ENCODE assay signal across 8 cellular contexts in genomic region chr7:112789453-112789823, GRCh38. TPM values are rescaled to one million over a fixed set of nuclear protein-coding genes. Genes with fewer than 3 reads are reported as not detected.
DNase-seq lines count a peak whose midpoint lies in the region; ATAC-seq, FAIRE-seq and TF ChIP-seq lines count a peak whose summit lies in the region.

No MANE protein-coding gene starts in this region.

- H3K9me3 Mint-ChIP-seq in activated naive CD4-positive, alpha-beta T cell treated with anti-CD3 and anti-CD28 coated beads for 36 hours, result no peaks in the 10 kb centered on the region

- WGBS in tibial nerve, 2 donors, result 0% methylated on average over 2 of the region's 2 CpGs

- FAIRE-seq in GM12891 (lab: Jason Lieb, UNC), result no peak

- H3K4me1 Mint-ChIP-seq in activated naive CD4-positive, alpha-beta T cell treated with anti-CD3 and anti-CD28 coated beads for 36 hours (ENCODE audit: low read depth), result peaks cover 38% of the 10 kb centered on the region

- H3K36me3 ChIP-seq in adipocyte (ENCODE audit: control insufficient read depth, insufficient read depth, low read length, severe bottlenecking) (peaks cover 2% of the 10 kb centered on the region), tibial nerve (peaks cover 0 to 5% (median 0%) of the 10 kb centered on the region in 3 donors)

- TF ChIP-seq POLR2A in tibial nerve (IDR thresholded peaks at IDR 0.05) (no peak), GM12891 (IDR thresholded peaks at IDR 0.05; ENCODE audit: low read depth, low read length) (no peak)

- no peaks in the 10 kb centered on the region for H3K27me3 Mint-ChIP-seq in activated naive CD4-positive, alpha-beta T cell treated with anti-CD3 and anti-CD28 coated beads for 36 hours (ENCODE audit: low read depth)

- DNase-seq in activated naive CD4-positive, alpha-beta T cell treated with anti-CD3 and anti-CD28 coated beads for 36 hours, result no peak
- no peak for DNase-seq in activated naive CD4-positive, alpha-beta T cell (lab: John Stamatoyannopoulos, UW)
- no peak for DNase-seq in adipocyte (ENCODE audit: low read depth)
- no peak for DNase-seq in left lobe of liver (ENCODE audit: low spot score)
- no peak for DNase-seq in tibial nerve (ENCODE audit: low spot score in 2 of 2)
- no peak for DNase-seq in GM12891 (ENCODE audit: insufficient read length, low spot score)
- no peak for DNase-seq in NK-92 (lab: John Stamatoyannopoulos, UW; ENCODE audit: unreplicated experiment)

- H3K4me3 ChIP-seq in adipocyte (ENCODE audit: low read length), result peak overlapping the region; percentile 96
- peak overlapping the region; percentile 65 to 97 (median 78) for H3K4me3 ChIP-seq in tibial nerve

- CTCF ChIA-PET in activated naive CD4-positive, alpha-beta T cell treated with anti-CD3 and anti-CD28 coated beads for 36 hours (lab: Charles Lee), result interaction anchor here (0.7 kb wide), 1 partner anchor 75 kb away, joined by 4 read pairs; no protein-coding TSS in a partner anchor

- H3K27ac ChIP-seq in tibial nerve, result peak overlapping the region; percentile 64 to 91 (median 88)

- peak overlapping the region; percentile 85 for H3K27ac Mint-ChIP-seq in activated naive CD4-positive, alpha-beta T cell treated with anti-CD3 and anti-CD28 coated beads for 36 hours

- H3K27me3 ChIP-seq in adipocyte (replicated peaks; ENCODE audit: control insufficient read depth, insufficient read depth, low read length), result no peaks in the 10 kb centered on the region
- no peaks in the 10 kb centered on the region for H3K27me3 ChIP-seq in tibial nerve

- no peak for TF ChIP-seq CTCF in tibial nerve (IDR thresholded peaks at IDR 0.05)

- H3K9me3 ChIP-seq in adipocyte (ENCODE audit: control insufficient read depth, low read length) (no peaks in the 10 kb centered on the region), tibial nerve (no peaks in the 10 kb centered on the region)

- peak; percentile 8 for ATAC-seq in left lobe of liver
- no peak for ATAC-seq in HG02973 (IDR thresholded peaks at IDR 0.05; ENCODE audit: unreplicated experiment)

- H3K4me1 ChIP-seq in adipocyte (ENCODE audit: control insufficient read depth, insufficient read depth, low read length) (peaks cover 11% of the 10 kb centered on the region), tibial nerve (peaks cover 0 to 20% (median 10%) of the 10 kb centered on the region in 4 donors)

- intact Hi-C loops in activated naive CD4-positive, alpha-beta T cell treated with anti-CD3 and anti-CD28 coated beads for 36 hours (cut with micrococcal nuclease), result no loop called here

- H3K9ac ChIP-seq in adipocyte (ENCODE audit: low read length), result peak overlapping the region; percentile 98

- no peak for TF ChIP-seq EP300 in tibial nerve (IDR thresholded peaks at IDR 0.05)

- H3K36me3 Mint-ChIP-seq in activated naive CD4-positive, alpha-beta T cell treated with anti-CD3 and anti-CD28 coated beads for 36 hours (ENCODE audit: low read depth), result peaks cover 13% of the 10 kb centered on the region

- H3K4me3 Mint-ChIP-seq in activated naive CD4-positive, alpha-beta T cell treated with anti-CD3 and anti-CD28 coated beads for 36 hours, result peak overlapping the region; percentile 93

TF ChIP-seq in GM12891, 5 proteins besides CTCF, POLR2A, EP300 and RAD21:
- TF ChIP-seq POLR2AphosphoS5 (IDR thresholded peaks at IDR 0.05; ENCODE audit: low read depth, low read length), result no peak
- no peak for TF ChIP-seq PAX5 (IDR thresholded peaks at IDR 0.05; ENCODE audit: insufficient read depth, low read length, severe bottlenecking)
- TF ChIP-seq POU2F2 (IDR thresholded peaks at IDR 0.05; ENCODE audit: low read depth, low read length), result no peak
- TF ChIP-seq SPI1 (IDR thresholded peaks at IDR 0.05; ENCODE audit: low read depth, low read length), result no peak
- no peak for TF ChIP-seq TAF1 (IDR thresholded peaks at IDR 0.05; ENCODE audit: low read depth, low read length)

RNA-seq across cellular contexts. Expression of gene TMEM168, which starts 0.8 kb away (rescaled TPM):
- 10 to 100 TPM; 18.6 to 20.4 TPM for total RNA-seq in activated naive CD4-positive, alpha-beta T cell treated with anti-CD3 and anti-CD28 coated beads for 36 hours
- total RNA-seq in left lobe of liver (6.1 TPM), tibial nerve (10 to 100 TPM; 15.6 to 30.6 (median 28.4) TPM)
- polyA plus RNA-seq in GM12891 (2012; ENCODE audit: low read depth, missing spikeins), result 9.6 TPM
